In genomic region chr12:59041241-59042121, GRCh38 we compare ENCODE assay signal across 9 cellular contexts.
DNase-seq lines count a peak whose midpoint lies in the region; ATAC-seq and TF ChIP-seq lines count a peak whose summit lies in the region.
"Had no signal": no experiment of that assay in that cellular context is flagged by ENCODE, and none has a peak within 500 bp of the region (broad histone marks: within the 10 kb centered on the region; RNA-seq: fewer than 3 reads in every experiment).

No MANE protein-coding gene starts in this region.

- DNase-seq in GM03348 (ENCODE audit: low spot score), result peak; percentile 55
- peak; percentile 21 to 79 for DNase-seq in SW 1271 (lab: John Stamatoyannopoulos, UW)
- DNase-seq in fibroblast of pulmonary artery (ENCODE audit: low read depth), result peak; percentile 92
- DNase-seq in renal cortical epithelial cell (ENCODE audit: low read depth), result peak; percentile 99
- DNase-seq in central memory CD4-positive, alpha-beta T cell, result no peak
- no peak for DNase-seq in GOT3 (lab: John Stamatoyannopoulos, UW)
- DNase-seq: gastrocnemius medialis had no signal

- ATAC-seq in GM19452 (IDR thresholded peaks at IDR 0.05; ENCODE audit: unreplicated experiment) (no peak), GM21390 (IDR thresholded peaks at IDR 0.05; ENCODE audit: unreplicated experiment) (no peak)

- TF ChIP-seq CTCF in fibroblast of pulmonary artery (IDR thresholded peaks at IDR 0.05; ENCODE audit: low read length, missing control alignments), result no peak

- H3K4me3 ChIP-seq in fibroblast of pulmonary artery (replicated peaks; ENCODE audit: low read depth, low read length), result peak overlapping the region; percentile 31
- H3K4me3 ChIP-seq: gastrocnemius medialis had no signal

Comparison
In these comparisons a context has a peak if more than half of its experiments do, and no peak if none do; other contexts are left out.
1. DNase-seq: peak in GM03348 (single experiment), SW 1271 (2 of 2), fibroblast of pulmonary artery (single experiment) and renal cortical epithelial cell (single experiment); none in central memory CD4-positive, alpha-beta T cell (single experiment) and GOT3 (single experiment).